ENCODE assay signal across 9 cellular contexts in the genomic region with DNA sequence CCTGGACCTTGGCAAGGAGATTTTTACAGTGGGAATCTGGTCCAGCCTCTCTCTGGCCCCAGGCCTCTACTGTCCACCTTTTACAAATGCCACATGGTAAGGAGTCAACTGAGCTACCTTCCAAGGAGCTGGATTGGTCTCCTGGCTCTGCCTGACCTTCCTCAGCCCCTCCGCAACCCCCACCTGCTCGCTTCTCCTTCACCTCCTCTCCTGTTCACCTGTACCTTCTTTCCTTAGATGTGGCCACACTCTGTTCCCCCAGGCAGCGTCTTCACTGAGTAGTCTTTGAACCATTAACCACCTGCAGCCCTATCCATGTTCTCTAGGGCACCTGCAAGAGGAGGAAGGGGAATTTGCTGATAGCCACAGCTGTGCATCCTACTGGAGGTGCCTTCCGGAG. TPM values are rescaled to one million over a fixed set of nuclear protein-coding genes. Genes with fewer than 3 reads are reported as not detected.
DNase-seq lines count a peak whose midpoint lies in the region; ATAC-seq and TF ChIP-seq lines count a peak whose summit lies in the region.
"Had no signal": no experiment of that assay in that cellular context is flagged by ENCODE, and none has a peak within 500 bp of the region (broad histone marks: within the 10 kb centered on the region; RNA-seq: fewer than 3 reads in every experiment).

No MANE protein-coding gene starts in this region.

- CTCF ChIA-PET in PC-3 (lab: Charles Lee) = interaction anchor here (0.9 to 2.0 kb wide), 6 partner anchors 48 to 258 kb away, joined by 3 to 12 read pairs (median 6); a partner anchor contains a TSS

- H3K4me1 Mint-ChIP-seq in CD4-positive, CD25-positive, alpha-beta regulatory T cell = peaks cover 23 to 86% (median 58%) of the 10 kb centered on the region in 4 donors

- peak overlapping the region; percentile 95 to 99 (median 97) for H3K27ac Mint-ChIP-seq in CD4-positive, CD25-positive, alpha-beta regulatory T cell

- H3F3A ChIP-seq in PC-3 (ENCODE audit: low read length, unreplicated experiment) = no peaks in the 10 kb centered on the region

- H3K9ac ChIP-seq in PC-3 (ENCODE audit: low read length) = peak overlapping the region; percentile 37

- H3K36me3 Mint-ChIP-seq in CD4-positive, CD25-positive, alpha-beta regulatory T cell = peaks cover 28% of the 10 kb centered on the region

- H3K4me2 ChIP-seq in PC-3 (ENCODE audit: low read length) (no peak overlapping the region), osteoblast (ENCODE audit: insufficient read depth, low read length) (no peak overlapping the region)

- DNase-seq in CD4-positive, CD25-positive, alpha-beta regulatory T cell = no peak
- DNase-seq in PC-3 (no peak), osteoblast (ENCODE audit: insufficient read length, low spot score, missing footprints) (no peak), NAMALWA (ENCODE audit: low spot score) (no peak), cerebellar nuclear complex (lab: John Stamatoyannopoulos, UW) (no peak), dedifferentiated amniotic fluid mesenchymal stem cell (ENCODE audit: extremely low spot score) (no peak), left lobe of liver (ENCODE audit: low spot score) (no peak)
- DNase-seq in effector memory CD4-positive, alpha-beta T cell = no peak

- H3K4me3 ChIP-seq in CD4-positive, CD25-positive, alpha-beta regulatory T cell (ENCODE audit: low read depth, low read length) = peak overlapping the region; percentile 97
- no peak overlapping the region for H3K4me3 ChIP-seq in PC-3 (ENCODE audit: low read length)
- H3K4me3 ChIP-seq in effector memory CD4-positive, alpha-beta T cell (ENCODE audit: insufficient read depth, low read depth, low read length, poor library complexity, severe bottlenecking) = peak overlapping the region; percentile 63
- H3K4me3 ChIP-seq in osteoblast (ENCODE audit: insufficient read depth, low read length) = no peak overlapping the region

- H2AFZ ChIP-seq in PC-3 (ENCODE audit: low read length) (peak overlapping the region; percentile 13; the same call in 1 of the 2 replicates), osteoblast (ENCODE audit: low read length) (peak overlapping the region; percentile 78)

- H3K9me2 ChIP-seq in PC-3 (replicated peaks; ENCODE audit: low read length) = no peaks in the 10 kb centered on the region

- H3K27me3 ChIP-seq in CD4-positive, CD25-positive, alpha-beta regulatory T cell (ENCODE audit: control insufficient read depth, insufficient read depth, low read length) = no peaks in the 10 kb centered on the region
- H3K27me3 ChIP-seq in PC-3 (ENCODE audit: low read length) (no peaks in the 10 kb centered on the region), osteoblast (ENCODE audit: insufficient read depth, low read length) (no peaks in the 10 kb centered on the region)
- no peaks in the 10 kb centered on the region for H3K27me3 ChIP-seq in effector memory CD4-positive, alpha-beta T cell (replicated peaks; ENCODE audit: control insufficient read depth, insufficient read depth, low read length, poor library complexity, severe bottlenecking)

- H3K36me3 ChIP-seq in CD4-positive, CD25-positive, alpha-beta regulatory T cell (ENCODE audit: control insufficient read depth, insufficient read depth, low read length) = peaks cover 18% of the 10 kb centered on the region
- H3K36me3 ChIP-seq in PC-3 (ENCODE audit: low read depth, low read length) (no peaks in the 10 kb centered on the region), osteoblast (ENCODE audit: insufficient read depth, low read length) (no peaks in the 10 kb centered on the region)
- H3K36me3 ChIP-seq in effector memory CD4-positive, alpha-beta T cell (ENCODE audit: control insufficient read depth, insufficient read depth, low read length) = peaks cover 3% of the 10 kb centered on the region
- H3K36me3 ChIP-seq: WERI-Rb-1 had no signal

- intact Hi-C loops in PC-3 (cut with micrococcal nuclease) = loop anchor here (2.0 kb wide), 1 partner anchor 242 kb away; no protein-coding TSS in a partner anchor

- no peaks in the 10 kb centered on the region for H3K9me3 ChIP-seq in CD4-positive, CD25-positive, alpha-beta regulatory T cell (ENCODE audit: control insufficient read depth in 2 of 2, low read length in 2 of 2)
- H3K9me3 ChIP-seq in PC-3 (ENCODE audit: low read length) (no peaks in the 10 kb centered on the region), osteoblast (ENCODE audit: low read depth, low read length) (no peaks in the 10 kb centered on the region)
- H3K9me3 ChIP-seq in effector memory CD4-positive, alpha-beta T cell (ENCODE audit: control insufficient read depth, low read length) = no peaks in the 10 kb centered on the region

- H3K27ac ChIP-seq in CD4-positive, CD25-positive, alpha-beta regulatory T cell (ENCODE audit: insufficient read depth, low read length, poor library complexity, severe bottlenecking) = peak overlapping the region; percentile 78
- H3K27ac ChIP-seq in PC-3 (ENCODE audit: low read length) (peak overlapping the region; percentile 67), osteoblast (ENCODE audit: low read depth, low read length) (peak overlapping the region; percentile 80)
- H3K27ac ChIP-seq in effector memory CD4-positive, alpha-beta T cell (ENCODE audit: insufficient read depth, low read length, poor library complexity, severe bottlenecking) = peak overlapping the region; percentile 60
- H3K27ac ChIP-seq: WERI-Rb-1 had no signal

- H4K20me1 ChIP-seq in PC-3 (ENCODE audit: low read length) (no peaks in the 10 kb centered on the region), osteoblast (ENCODE audit: insufficient read depth, low read length) (no peaks in the 10 kb centered on the region)

- H3K79me2 ChIP-seq in PC-3 (ENCODE audit: low read length) (no peaks in the 10 kb centered on the region), osteoblast (ENCODE audit: insufficient read depth, low read length) (no peaks in the 10 kb centered on the region)

- peaks cover 54% of the 10 kb centered on the region for H3K4me1 ChIP-seq in CD4-positive, CD25-positive, alpha-beta regulatory T cell (ENCODE audit: control insufficient read depth, insufficient read depth, low read length, poor library complexity, severe bottlenecking)
- peaks cover 34% of the 10 kb centered on the region for H3K4me1 ChIP-seq in PC-3 (ENCODE audit: insufficient read depth, low read length)
- peaks cover 40% of the 10 kb centered on the region for H3K4me1 ChIP-seq in effector memory CD4-positive, alpha-beta T cell (ENCODE audit: control insufficient read depth, insufficient read depth, low read length, poor library complexity, severe bottlenecking)
- H3K4me1 ChIP-seq in osteoblast (ENCODE audit: insufficient read depth, low read length) = peaks cover 12% of the 10 kb centered on the region

- H3K9me3 Mint-ChIP-seq in CD4-positive, CD25-positive, alpha-beta regulatory T cell = no peaks in the 10 kb centered on the region

- TF ChIP-seq CTCF in PC-3 (conservative IDR thresholded peaks at IDR 0.05; ENCODE audit: low read depth, low read length) (no peak), osteoblast (IDR thresholded peaks at IDR 0.05; ENCODE audit: extremely low read depth, low read depth, low read length) (no peak)

- ATAC-seq in CD4-positive, CD25-positive, alpha-beta regulatory T cell (ENCODE audit: low read depth in 2 of 2) = no peak
- no peak for ATAC-seq in PC-3
- no peak for ATAC-seq in left lobe of liver

- H3K4me3 Mint-ChIP-seq in CD4-positive, CD25-positive, alpha-beta regulatory T cell = peak overlapping the region; percentile 91 to 100 (median 96)

- no TSS peak for BruUV-seq in PC-3 (replicated peaks; lab: Mats Ljungman, UMichigan)

- no peaks in the 10 kb centered on the region for H3K27me3 Mint-ChIP-seq in CD4-positive, CD25-positive, alpha-beta regulatory T cell

- POLR2A ChIA-PET in PC-3 (lab: Charles Lee; ENCODE audit: unreplicated experiment) = no interaction called here

RNA-seq across cellular contexts. Expression of a gene that starts 55.3 kb away (rescaled TPM):
- 5.0 TPM for total RNA-seq in CD4-positive, CD25-positive, alpha-beta regulatory T cell
- 1 to 10 TPM; 1.2 to 3.5 (median 1.9) TPM for polyA plus RNA-seq in CD4-positive, CD25-positive, alpha-beta regulatory T cell
- total RNA-seq in PC-3 (2014; rRNA removed) (108 and 144 TPM in 2 replicates), osteoblast (13.0 and 22.4 TPM in 2 replicates), left lobe of liver (5.1 TPM)

Comparison
In these comparisons a context has a peak if more than half of its experiments do, and no peak if none do; other contexts are left out.
1. H3K4me3 ChIP-seq: peak in CD4-positive, CD25-positive, alpha-beta regulatory T cell (single experiment) and effector memory CD4-positive, alpha-beta T cell (single experiment); none in PC-3 (single experiment) and osteoblast (single experiment).
2. Peak in every context shown above with its lines, with median percentiles within 50 percentile points of each other: H3K27ac ChIP-seq.